Comparison of ENCODE assay signal across 21 cellular contexts in genomic region chr2:16264931-16265540, GRCh38.
"Had no signal": no experiment of that assay in that cellular context is flagged by ENCODE, and none has a peak within 500 bp of the region (broad histone marks: within the 10 kb centered on the region; RNA-seq: fewer than 3 reads in every experiment).

No MANE protein-coding gene starts in this region.

- ATAC-seq: Panc1, PC-3, SK-N-SH treated with all-trans-retinoic acid at 6 μM for 48 hours had no signal

- H3K27ac ChIP-seq: RWPE1 had no signal

- DNase-seq: KBM-7, MV-4-11, NCI-H1048, NCI-H1105, NCI-H1417, NCI-H146, NCI-H1694 treated with DMSO at 0.1 percent for 48 hours, NCI-H1930, NCI-H2081, NCI-H2107, NCI-H226, NCI-H446, NCI-H510A, NCI-H524 treated with DMSO at 0.1 percent for 48 hours, NCI-H69, NCI-H774, PC-3, SHP77 had no signal
